Comparison of ENCODE assay signal across 12 cellular contexts in genomic region chr2:102154364-102154763, GRCh38.
"Had no signal": no experiment of that assay in that cellular context is flagged by ENCODE, and none has a peak within 500 bp of the region (broad histone marks: within the 10 kb centered on the region; RNA-seq: fewer than 3 reads in every experiment).

No MANE protein-coding gene starts in this region.

- H3K27me3 Mint-ChIP-seq: activated T-cell treated with anti-CD3 and anti-CD28 coated beads, Interleukin-2, amount 50 U/mL, for 24 hours had no signal

- H3K27ac Mint-ChIP-seq: activated T-cell treated with anti-CD3 and anti-CD28 coated beads, Interleukin-2, amount 50 U/mL, for 24 hours; T-helper 2 cell treated with Interferon-gamma antibody and Interleukin-4, amounts not matched to agents 5 μg/mL and 100 μg/mL, for 36 hours had no signal

- H3K4me3 Mint-ChIP-seq: activated T-cell treated with anti-CD3 and anti-CD28 coated beads, Interleukin-2, amount 50 U/mL, for 24 hours; T-helper 2 cell treated with Interferon-gamma antibody and Interleukin-4, amounts not matched to agents 5 μg/mL and 100 μg/mL, for 36 hours had no signal

- H3K4me3 ChIP-seq: heart right ventricle, left ventricle myocardium inferior had no signal

- H3K27me3 ChIP-seq: heart right ventricle had no signal

- ATAC-seq: activated naive CD4-positive, alpha-beta T cell treated with anti-CD3 and anti-CD28 coated beads, Interleukin-2, amount 50 U/mL, for 72 hours; heart right ventricle; stimulated activated naive CD8-positive, alpha-beta T cell treated with anti-CD3 and anti-CD28 coated beads, Interleukin-15, Interleukin-2, amounts not matched to agents 100 U/mL and 50 U/mL, for 24 hours had no signal

- H3K4me1 Mint-ChIP-seq: naive B cell had no signal

- DNase-seq: activated effector memory CD4-positive, alpha-beta T cell treated with anti-CD3 and anti-CD28 coated beads, Interleukin-2, amount 50 U/mL, for 16 hours; activated T-cell treated with anti-CD3 and anti-CD28 coated beads, Interleukin-2, amount 50 U/mL, for 24 hours; heart right ventricle; islet precursor cell; left ventricle myocardium inferior; naive B cell; occipital lobe; stimulated activated CD4-positive, alpha-beta T cell treated with anti-CD3 and anti-CD28 coated beads, Interleukin-4, amount 100 ng/mL, for 1 hour; stimulated activated CD8-positive, alpha-beta memory T cell treated with anti-CD3 and anti-CD28 coated beads, Interleukin-4, amount 100 ng/mL, for 48 hours; stimulated activated naive CD8-positive, alpha-beta T cell treated with anti-CD3 and anti-CD28 coated beads, Interleukin-15, Interleukin-2, amounts not matched to agents 100 U/mL and 50 U/mL, for 24 hours had no signal
